In the genomic region with DNA sequence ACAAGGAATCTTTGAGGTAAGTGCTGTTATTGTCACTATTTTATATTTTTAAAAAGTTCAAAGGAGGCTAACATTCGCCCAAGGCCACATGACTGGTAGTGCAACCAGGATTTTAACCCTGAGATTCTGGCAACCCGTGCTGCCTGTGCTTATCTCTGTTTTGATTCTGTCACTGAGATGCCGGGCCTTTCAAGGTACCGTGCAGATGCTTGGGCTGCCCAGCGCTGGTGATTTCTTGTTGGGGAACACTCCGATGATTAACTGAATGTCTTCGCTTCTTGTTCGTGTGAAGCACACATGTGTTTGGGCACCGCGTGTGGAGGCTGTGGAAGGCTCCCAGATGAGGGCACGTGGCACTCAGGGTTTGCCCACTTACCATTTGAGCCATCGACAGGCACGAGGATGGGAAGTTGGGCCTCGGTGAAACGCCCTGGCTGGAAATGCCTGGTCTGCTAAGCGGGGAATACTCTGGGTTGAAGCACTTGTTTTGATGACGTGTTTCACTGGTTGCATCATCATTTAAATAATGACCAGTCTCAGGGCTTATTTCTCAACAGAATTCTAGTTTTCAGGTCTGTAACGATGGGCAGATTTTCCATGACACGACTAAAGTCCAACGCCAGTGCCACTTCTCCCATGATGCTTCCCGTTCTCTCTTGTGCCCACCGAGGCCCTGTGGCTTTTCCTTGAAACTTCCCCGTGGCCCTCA, we compare ENCODE assay signal across 19 cellular contexts.
DNase-seq lines count a peak whose midpoint lies in the region; ATAC-seq and TF ChIP-seq lines count a peak whose summit lies in the region.
"Had no signal": no experiment of that assay in that cellular context is flagged by ENCODE, and none has a peak within 500 bp of the region (broad histone marks: within the 10 kb centered on the region; RNA-seq: fewer than 3 reads in every experiment).

No MANE protein-coding gene starts in this region.

- H3K27ac Mint-ChIP-seq in stimulated activated naive CD8-positive, alpha-beta T cell treated with anti-CD3 and anti-CD28 coated beads, Interleukin-15, Interleukin-2, amounts not matched to agents 100 ng/mL and 50 ng/mL, for 24 hours = peak overlapping the region; percentile 85
- H3K27ac Mint-ChIP-seq in activated naive CD8-positive, alpha-beta T cell treated with anti-CD3 and anti-CD28 coated beads for 36 hours = peak overlapping the region; percentile 77
- peak overlapping the region; percentile 27 for H3K27ac Mint-ChIP-seq in mesothelial cell of epicardium

- peaks cover 76% of the 10 kb centered on the region for H3K4me1 Mint-ChIP-seq in stimulated activated naive CD8-positive, alpha-beta T cell treated with anti-CD3 and anti-CD28 coated beads, Interleukin-15, Interleukin-2, amounts not matched to agents 100 ng/mL and 50 ng/mL, for 24 hours (ENCODE audit: low read depth)
- H3K4me1 Mint-ChIP-seq in activated naive CD8-positive, alpha-beta T cell treated with anti-CD3 and anti-CD28 coated beads for 36 hours = peaks cover 72% of the 10 kb centered on the region
- peaks cover 59% of the 10 kb centered on the region for H3K4me1 Mint-ChIP-seq in mesothelial cell of epicardium

- peaks cover 23% of the 10 kb centered on the region for H3K36me3 Mint-ChIP-seq in stimulated activated naive CD8-positive, alpha-beta T cell treated with anti-CD3 and anti-CD28 coated beads, Interleukin-15, Interleukin-2, amounts not matched to agents 100 ng/mL and 50 ng/mL, for 24 hours (ENCODE audit: low read depth)
- H3K36me3 Mint-ChIP-seq in activated naive CD8-positive, alpha-beta T cell treated with anti-CD3 and anti-CD28 coated beads for 36 hours = peaks cover 47% of the 10 kb centered on the region
- H3K36me3 Mint-ChIP-seq in mesothelial cell of epicardium = no peaks in the 10 kb centered on the region

- TF ChIP-seq CTCF in mesothelial cell of epicardium (IDR thresholded peaks at IDR 0.05; ENCODE audit: unreplicated experiment) = no peak

- H3K9me3 Mint-ChIP-seq in stimulated activated naive CD8-positive, alpha-beta T cell treated with anti-CD3 and anti-CD28 coated beads, Interleukin-15, Interleukin-2, amounts not matched to agents 100 ng/mL and 50 ng/mL, for 24 hours = peaks cover 6% of the 10 kb centered on the region
- H3K9me3 Mint-ChIP-seq in activated naive CD8-positive, alpha-beta T cell treated with anti-CD3 and anti-CD28 coated beads for 36 hours = peaks cover 7% of the 10 kb centered on the region
- H3K9me3 Mint-ChIP-seq in mesothelial cell of epicardium = peaks cover 4% of the 10 kb centered on the region
- H3K9me3 Mint-ChIP-seq: activated CD4-positive, alpha-beta memory T cell treated with anti-CD3 and anti-CD28 coated beads for 36 hours had no signal

- H3K4me3 Mint-ChIP-seq in stimulated activated naive CD8-positive, alpha-beta T cell treated with anti-CD3 and anti-CD28 coated beads, Interleukin-15, Interleukin-2, amounts not matched to agents 100 ng/mL and 50 ng/mL, for 24 hours = peak overlapping the region; percentile 81
- H3K4me3 Mint-ChIP-seq in activated naive CD8-positive, alpha-beta T cell treated with anti-CD3 and anti-CD28 coated beads for 36 hours = peak overlapping the region; percentile 5
- H3K4me3 Mint-ChIP-seq in mesothelial cell of epicardium = no peak overlapping the region
- H3K4me3 Mint-ChIP-seq: activated CD4-positive, alpha-beta memory T cell treated with anti-CD3 and anti-CD28 coated beads for 36 hours had no signal

- DNase-seq in stimulated activated naive CD8-positive, alpha-beta T cell treated with anti-CD3 and anti-CD28 coated beads, Interleukin-15, Interleukin-2, amounts not matched to agents 100 U/mL and 50 U/mL, for 24 hours = no peak
- no peak for DNase-seq in activated naive CD8-positive, alpha-beta T cell treated with anti-CD3 and anti-CD28 coated beads for 36 hours
- DNase-seq in mesothelial cell of epicardium (ENCODE audit: low spot score in 2 of 2, unreplicated experiment in 2 of 2) (no peak), ureter (ENCODE audit: low spot score) (no peak)
- DNase-seq: DMS53; dorsolateral prefrontal cortex; GDM1; NCI-H1417; NCI-H2081 treated with DMSO at 0.1 percent for 48 hours; psoas muscle; stimulated activated CD8-positive, alpha-beta memory T cell treated with anti-CD3 and anti-CD28 coated beads, Interleukin-4, amount 100 ng/mL, for 48 hours; T-helper 9 cell; WERI-Rb-1 had no signal

- ATAC-seq in stimulated activated naive CD8-positive, alpha-beta T cell treated with anti-CD3 and anti-CD28 coated beads, Interleukin-15, Interleukin-2, amounts not matched to agents 100 U/mL and 50 U/mL, for 24 hours = no peak
- no peak for ATAC-seq in GM18907 (IDR thresholded peaks at IDR 0.05; ENCODE audit: unreplicated experiment)
- ATAC-seq in GM19035 (IDR thresholded peaks at IDR 0.05; ENCODE audit: unreplicated experiment) = no peak
- ATAC-seq: psoas muscle, SK-N-SH treated with all-trans-retinoic acid at 6 μM for 48 hours had no signal

- no peaks in the 10 kb centered on the region for H3K27me3 Mint-ChIP-seq in stimulated activated naive CD8-positive, alpha-beta T cell treated with anti-CD3 and anti-CD28 coated beads, Interleukin-15, Interleukin-2, amounts not matched to agents 100 ng/mL and 50 ng/mL, for 24 hours
- no peaks in the 10 kb centered on the region for H3K27me3 Mint-ChIP-seq in activated naive CD8-positive, alpha-beta T cell treated with anti-CD3 and anti-CD28 coated beads for 36 hours
- H3K27me3 Mint-ChIP-seq in mesothelial cell of epicardium (ENCODE audit: low read depth) = no peaks in the 10 kb centered on the region
- H3K27me3 Mint-ChIP-seq: activated CD4-positive, alpha-beta memory T cell treated with anti-CD3 and anti-CD28 coated beads for 36 hours; IgD-negative memory B cell had no signal

Comparison
In these comparisons a context has a peak if more than half of its experiments do, and no peak if none do; other contexts are left out.
1. H3K27ac Mint-ChIP-seq: peak in every context shown above with its lines; median percentile 85 in stimulated activated naive CD8-positive, alpha-beta T cell treated with anti-CD3 and anti-CD28 coated beads, Interleukin-15, Interleukin-2, amounts not matched to agents 100 ng/mL and 50 ng/mL, for 24 hours; 77 in activated naive CD8-positive, alpha-beta T cell treated with anti-CD3 and anti-CD28 coated beads for 36 hours; 27 in mesothelial cell of epicardium.